8 cellular contexts compared by ENCODE assay signal in the genomic region with DNA sequence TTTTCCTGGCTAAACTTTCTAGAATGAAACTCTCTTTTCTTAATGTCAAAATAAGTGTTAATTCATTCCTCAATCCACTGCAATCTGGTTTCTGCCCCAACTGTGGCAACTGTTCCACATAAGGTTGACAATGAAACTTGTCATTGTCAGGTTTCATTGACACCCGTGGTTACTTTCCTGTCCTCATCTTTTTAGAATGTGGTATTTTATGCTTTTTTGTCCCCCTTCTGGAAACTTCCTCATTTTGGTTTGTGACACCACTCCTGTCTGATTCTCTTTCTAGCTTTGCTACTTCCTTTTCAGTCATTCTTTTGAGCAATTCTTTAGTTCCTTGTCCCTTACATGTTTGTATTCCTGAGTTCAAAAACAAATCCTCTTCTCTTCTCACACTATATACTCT. TPM values are rescaled to one million over a fixed set of nuclear protein-coding genes. Genes with fewer than 3 reads are reported as not detected.
DNase-seq lines count a peak whose midpoint lies in the region; ATAC-seq and TF ChIP-seq lines count a peak whose summit lies in the region.
"Had no signal": no experiment of that assay in that cellular context is flagged by ENCODE, and none has a peak within 500 bp of the region (broad histone marks: within the 10 kb centered on the region; RNA-seq: fewer than 3 reads in every experiment).

No MANE protein-coding gene starts in this region.

- H3K9me3 Mint-ChIP-seq in IgD-negative memory B cell: peaks cover 0 to 2% (median 0%) of the 10 kb centered on the region in 3 donors
- H3K9me3 Mint-ChIP-seq in activated CD4-positive, alpha-beta memory T cell treated with anti-CD3 and anti-CD28 coated beads for 36 hours: peaks cover 5% of the 10 kb centered on the region
- H3K9me3 Mint-ChIP-seq in stimulated activated effector memory CD8-positive, alpha-beta T cell treated with anti-CD3 and anti-CD28 coated beads, Interleukin-12 subunit alpha, Interleukin-12 subunit beta, amount 100 ng/mL, for 72 hours: peaks cover 1% of the 10 kb centered on the region

- H3K4me3 Mint-ChIP-seq in IgD-negative memory B cell: peak overlapping the region in 3 of 4 donors; percentile 1 to 17 (median 5)
- peak overlapping the region; percentile 12 for H3K4me3 Mint-ChIP-seq in activated CD4-positive, alpha-beta memory T cell treated with anti-CD3 and anti-CD28 coated beads for 36 hours
- H3K4me3 Mint-ChIP-seq in stimulated activated effector memory CD8-positive, alpha-beta T cell treated with anti-CD3 and anti-CD28 coated beads, Interleukin-12 subunit alpha, Interleukin-12 subunit beta, amount 100 ng/mL, for 72 hours: peak overlapping the region; percentile 1

- H3K4me1 Mint-ChIP-seq in IgD-negative memory B cell: peaks cover 20 to 30% (median 24%) of the 10 kb centered on the region in 3 donors
- peaks cover 57% of the 10 kb centered on the region for H3K4me1 Mint-ChIP-seq in activated CD4-positive, alpha-beta memory T cell treated with anti-CD3 and anti-CD28 coated beads for 36 hours (ENCODE audit: low read depth)
- H3K4me1 Mint-ChIP-seq in stimulated activated effector memory CD8-positive, alpha-beta T cell treated with anti-CD3 and anti-CD28 coated beads, Interleukin-12 subunit alpha, Interleukin-12 subunit beta, amount 100 ng/mL, for 72 hours: peaks cover 60% of the 10 kb centered on the region

- H3K9me3 ChIP-seq in mammary epithelial cell (replicated peaks; ENCODE audit: insufficient read depth, low read length): no peaks in the 10 kb centered on the region

- peaks cover 2% of the 10 kb centered on the region for H3K27me3 Mint-ChIP-seq in IgD-negative memory B cell
- no peaks in the 10 kb centered on the region for H3K27me3 Mint-ChIP-seq in activated CD4-positive, alpha-beta memory T cell treated with anti-CD3 and anti-CD28 coated beads for 36 hours

- no peaks in the 10 kb centered on the region for H3K36me3 ChIP-seq in mammary epithelial cell (ENCODE audit: insufficient read depth, low read length)

- no peak overlapping the region for H3K9ac ChIP-seq in mammary epithelial cell (ENCODE audit: insufficient read depth, low read length)

- no peaks in the 10 kb centered on the region for H3K79me2 ChIP-seq in mammary epithelial cell (ENCODE audit: insufficient read depth, low read length)

- H4K20me1 ChIP-seq in mammary epithelial cell (ENCODE audit: insufficient read depth, low read length): no peaks in the 10 kb centered on the region

- POLR2A ChIA-PET in activated CD4-positive, alpha-beta memory T cell treated with anti-CD3 and anti-CD28 coated beads for 36 hours (lab: Charles Lee): interaction anchor here (1.2 kb wide), 1 partner anchor 8 kb away, joined by 6 read pairs; no protein-coding TSS in a partner anchor

- in situ Hi-C loops in mammary epithelial cell (cut with MboI; ENCODE audit: low sequenced_read_pairs in 2 of 2): no loop called here

- H3K27me3 ChIP-seq in mammary epithelial cell (ENCODE audit: insufficient read depth, low read length): peaks cover 24% of the 10 kb centered on the region

- no peaks in the 10 kb centered on the region for H3K4me1 ChIP-seq in mammary epithelial cell (ENCODE audit: insufficient read depth, low read length)

- no peak overlapping the region for H3K4me3 ChIP-seq in mammary epithelial cell (replicated peaks in 1 of 3; ENCODE audit: insufficient read depth in 1 of 3, low read depth in 2 of 3, low read length in 3 of 3)

- 5% methylated on average over 1 of the region's 1 CpG for WGBS in mammary epithelial cell (ENCODE audit: low coverage, missing lambda C conversion rate)

- peak overlapping the region; percentile 1 to 46 (median 5) for H3K27ac Mint-ChIP-seq in IgD-negative memory B cell
- peak overlapping the region; percentile 40 for H3K27ac Mint-ChIP-seq in activated CD4-positive, alpha-beta memory T cell treated with anti-CD3 and anti-CD28 coated beads for 36 hours
- peak overlapping the region; percentile 5 for H3K27ac Mint-ChIP-seq in stimulated activated effector memory CD8-positive, alpha-beta T cell treated with anti-CD3 and anti-CD28 coated beads, Interleukin-12 subunit alpha, Interleukin-12 subunit beta, amount 100 ng/mL, for 72 hours

- CTCF ChIA-PET in activated CD4-positive, alpha-beta memory T cell treated with anti-CD3 and anti-CD28 coated beads for 36 hours (lab: Charles Lee): interaction anchor here (1.6 kb wide), 1 partner anchor 268 kb away, joined by 3 read pairs; no protein-coding TSS in a partner anchor
- CTCF ChIA-PET in mammary epithelial cell (lab: Charles Lee; ENCODE audit: low non-redundant PET): no interaction called here

- ATAC-seq in GM19372 (IDR thresholded peaks at IDR 0.05; ENCODE audit: low read depth, unreplicated experiment): peak; percentile 76
- peak; percentile 64 for ATAC-seq in stimulated activated effector memory CD8-positive, alpha-beta T cell treated with anti-CD3 and anti-CD28 coated beads, Interleukin-12 subunit alpha, Interleukin-12 subunit beta, amount 100 ng/mL, for 72 hours
- ATAC-seq in SK-N-SH treated with all-trans-retinoic acid at 6 μM for 48 hours: no peak

- H3K27ac ChIP-seq in mammary epithelial cell (ENCODE audit: insufficient read depth, low read depth, low read length): no peak overlapping the region

- no peak overlapping the region for H2AFZ ChIP-seq in mammary epithelial cell (ENCODE audit: low read depth, low read length)

- no TSS peak for BruUV-seq in mammary epithelial cell (replicated peaks; lab: Mats Ljungman, UMichigan)

- no peak for DNase-seq in activated CD4-positive, alpha-beta memory T cell treated with anti-CD3 and anti-CD28 coated beads for 36 hours
- DNase-seq in stimulated activated effector memory CD8-positive, alpha-beta T cell treated with anti-CD3 and anti-CD28 coated beads, Interleukin-12 subunit alpha, Interleukin-12 subunit beta, amount 100 ng/mL, for 72 hours (ENCODE audit: low spot score in 2 of 2): no peak
- DNase-seq in mammary epithelial cell (no peak), cerebellar nuclear complex (lab: John Stamatoyannopoulos, UW) (no peak)
- DNase-seq: NCI-H187 had no signal

- no peaks in the 10 kb centered on the region for H3K36me3 Mint-ChIP-seq in IgD-negative memory B cell
- H3K36me3 Mint-ChIP-seq in activated CD4-positive, alpha-beta memory T cell treated with anti-CD3 and anti-CD28 coated beads for 36 hours: peaks cover 30% of the 10 kb centered on the region
- no peaks in the 10 kb centered on the region for H3K36me3 Mint-ChIP-seq in stimulated activated effector memory CD8-positive, alpha-beta T cell treated with anti-CD3 and anti-CD28 coated beads, Interleukin-12 subunit alpha, Interleukin-12 subunit beta, amount 100 ng/mL, for 72 hours

- no peak overlapping the region for H3K4me2 ChIP-seq in mammary epithelial cell (ENCODE audit: insufficient read depth, low read depth, low read length)

- intact Hi-C loops in activated CD4-positive, alpha-beta memory T cell treated with anti-CD3 and anti-CD28 coated beads for 36 hours (cut with micrococcal nuclease): loop anchor here (1.0 kb wide), 1 partner anchor 9 kb away; no protein-coding TSS in a partner anchor
- intact Hi-C loops in mammary epithelial cell (cut with micrococcal nuclease): no loop called here

- TF ChIP-seq CTCF in mammary epithelial cell (conservative IDR thresholded peaks at IDR 0.05 in 1 of 2, IDR thresholded peaks at IDR 0.05 in 1 of 2; ENCODE audit: extremely low read depth in 1 of 2, insufficient read depth in 1 of 2, low read depth in 1 of 2, low read length in 2 of 2): no peak

- dilution Hi-C loops in mammary epithelial cell (cut with HindIII; ENCODE audit: low sequenced_read_pairs): no loop called here

TF ChIP-seq in SK-N-SH treated with all-trans-retinoic acid at 6 μM for 48 hours, 23 proteins besides CTCF, POLR2A, EP300 and RAD21 (continues in another document):
- TF ChIP-seq POU6F1 (CRISPR knock-in tag; IDR thresholded peaks at IDR 0.05; ENCODE audit: borderline replicate concordance, low read depth) (no peak), CREB5 (CRISPR knock-in tag; IDR thresholded peaks at IDR 0.05; ENCODE audit: low read depth) (no peak)

RNA-seq across cellular contexts. Expression of gene PDE3B, which starts 7.5 kb away (rescaled TPM):
- polyA plus RNA-seq in IgD-negative memory B cell: 5.5 TPM
- total RNA-seq in activated CD4-positive, alpha-beta memory T cell treated with anti-CD3 and anti-CD28 coated beads for 36 hours: 10 to 100 TPM; 21.6 to 21.8 TPM
- not detected for total RNA-seq in mammary epithelial cell
- 0.01 TPM for polyA plus RNA-seq in mammary epithelial cell
- not detected for polyA minus RNA-seq in mammary epithelial cell

Comparison
In these comparisons a context has a peak if more than half of its experiments do, and no peak if none do; other contexts are left out.
1. RNA of gene PDE3B, which starts 7.5 kb away (total RNA-seq): 21.6 to 21.8 TPM in activated CD4-positive, alpha-beta memory T cell treated with anti-CD3 and anti-CD28 coated beads for 36 hours; not detected in mammary epithelial cell; every median in the first group is over 10 times any median in the second.
2. Peak in every context shown above with its lines, with median percentiles within 50 percentile points of each other: H3K27ac Mint-ChIP-seq and H3K4me3 Mint-ChIP-seq.